In genomic region chr19:39412100-39412866, GRCh38 we compare ENCODE assay signal across 8 cellular contexts. TPM values are rescaled to one million over a fixed set of nuclear protein-coding genes. Genes with fewer than 3 reads are reported as not detected.
DNase-seq lines count a peak whose midpoint lies in the region; ATAC-seq, FAIRE-seq and TF ChIP-seq lines count a peak whose summit lies in the region.

Gene PLEKHG2 (plus strand): TSS chr19:39412669. CDS start chr19:39414087, 1,418 bp downstream.

- no peaks in the 10 kb centered on the region for H4K20me1 ChIP-seq in keratinocyte (ENCODE audit: control insufficient read depth, extremely low read depth, insufficient read depth, low read length)

- peaks cover 18% of the 10 kb centered on the region for H3K79me2 ChIP-seq in keratinocyte (ENCODE audit: control insufficient read depth, insufficient read depth, low read length)

- peak within 1 kb of the TSS; percentile 67 to 88 (median 68) for H3K4me3 ChIP-seq in keratinocyte (ENCODE audit: control insufficient read depth in 2 of 3, extremely low read depth in 1 of 3, insufficient read depth in 2 of 3, low read depth in 1 of 3, low read length in 3 of 3)

- TF ChIP-seq CTCF in keratinocyte (optimal IDR thresholded peaks at IDR 0.05 in 1 of 3, IDR thresholded peaks at IDR 0.05 in 1 of 3, conservative IDR thresholded peaks at IDR 0.05 in 1 of 3; ENCODE audit: extremely low read depth in 1 of 3, insufficient read depth in 2 of 3, low read length in 3 of 3), result peak; percentile 59 to 95 (median 74)

- peak within 1 kb of the TSS; percentile 88 for H3K27ac ChIP-seq in keratinocyte (ENCODE audit: control insufficient read depth, insufficient read depth, low read length)

- no peaks in the 10 kb centered on the region for H3K9me3 ChIP-seq in keratinocyte (ENCODE audit: control insufficient read depth, low read depth, low read length)

- no peaks in the 10 kb centered on the region for H3K27me3 ChIP-seq in keratinocyte (ENCODE audit: control insufficient read depth, extremely low read depth, insufficient read depth, low read length)

- dilution Hi-C loops in keratinocyte (cut with MboI; ENCODE audit: extremely low pct_ligation_motif_present, low sequenced_read_pairs), result no loop called here

- peaks cover 8 to 18% of the 10 kb centered on the region in 2 experiments for H3K36me3 ChIP-seq in keratinocyte (ENCODE audit: control insufficient read depth in 2 of 2, extremely low read depth in 1 of 2, insufficient read depth in 2 of 2, low read length in 2 of 2)

- peak within 1 kb of the TSS; percentile 93 for H3K9ac ChIP-seq in keratinocyte (ENCODE audit: control insufficient read depth, extremely low read depth, insufficient read depth, low read length)

- peak; percentile 98 for DNase-seq in Ammon's horn (ENCODE audit: low spot score)
- peak; percentile 99 for DNase-seq in NCI-H460 (ENCODE audit: extremely low read depth, low read depth)
- DNase-seq in activated CD4-positive, CD25-positive, alpha-beta regulatory T cell treated with anti-CD3 and anti-CD28 coated beads, Interleukin-2, amount 50 U/mL, for 72 hours, result peak; percentile 98
- DNase-seq in cerebellar nuclear complex (lab: John Stamatoyannopoulos, UW), result peak; percentile 98 to 99
- peak; percentile 99 for DNase-seq in keratinocyte (ENCODE audit: low read depth, low spot score)
- peak; percentile 95 to 99 for DNase-seq in stimulated activated CD4-positive, alpha-beta T cell treated with anti-CD3 and anti-CD28 coated beads, Interleukin-15, amount 100 ng/mL, for 1 hour (ENCODE audit: low read depth in 1 of 2, low spot score in 1 of 2)

- peaks cover 20% of the 10 kb centered on the region for H3K4me1 ChIP-seq in keratinocyte (ENCODE audit: control insufficient read depth, extremely low read depth, insufficient read depth, low read length)

- peak; percentile 69 for FAIRE-seq in keratinocyte (lab: Jason Lieb, UNC)

- H3K9me1 ChIP-seq in keratinocyte (ENCODE audit: control insufficient read depth, extremely low read depth, insufficient read depth, low read length), result no peaks in the 10 kb centered on the region

- H2AFZ ChIP-seq in keratinocyte (ENCODE audit: control insufficient read depth, low read length), result peak within 1 kb of the TSS; percentile 56

- ATAC-seq in GM19043 (IDR thresholded peaks at IDR 0.05; ENCODE audit: low read depth, unreplicated experiment) (peak; percentile 67), HG03378 (IDR thresholded peaks at IDR 0.05; ENCODE audit: unreplicated experiment) (peak; percentile 63)

- peak within 1 kb of the TSS; percentile 83 for H3K4me2 ChIP-seq in keratinocyte (ENCODE audit: control insufficient read depth, extremely low read depth, insufficient read depth, low read depth, low read length)

RNA-seq across cellular contexts. Expression of gene PLEKHG2, which starts in this region (rescaled TPM):
- total RNA-seq in NCI-H460 (2014; rRNA removed; shearing (Covaris generic)), result 16.7 and 18.0 TPM in 2 replicates
- 43.7 and 67.1 TPM in 2 replicates for polyA plus RNA-seq in NCI-H460 (2014; cell fraction: nucleus; rRNA removed)
- polyA plus RNA-seq in keratinocyte, result 3.6 to 6.4 TPM (median 5.2 TPM) in 3 replicates
- polyA plus RNA-seq in keratinocyte (2011; ENCODE audit: low read depth), result 2.9 TPM
- polyA plus RNA-seq in keratinocyte (2011; cell fraction: cytosol; rRNA removed), result 2.6 and 2.8 TPM in 2 replicates
- 20.5 and 27.7 TPM in 2 replicates for polyA plus RNA-seq in keratinocyte (2011; cell fraction: nucleus; rRNA removed)
- polyA plus RNA-seq in keratinocyte (2012; ENCODE audit: low replicate concordance), result 4.8 and 12.2 TPM in 2 replicates
- 6.0 to 50.0 TPM (median 6.2 TPM) in 3 replicates for polyA minus RNA-seq in keratinocyte
- 9.0 TPM for polyA minus RNA-seq in keratinocyte (2011; cell fraction: cytosol; rRNA and poly(A)+ RNA removed)
- polyA minus RNA-seq in keratinocyte (2011; cell fraction: nucleus; rRNA and poly(A)+ RNA removed), result 12.6 and 12.8 TPM in 2 replicates

Comparison
In these comparisons a context has a peak if more than half of its experiments do, and no peak if none do; other contexts are left out.
1. Peak in every context shown above with its lines: DNase-seq, ATAC-seq, H3K4me3 ChIP-seq and H3K27ac ChIP-seq.